Comparison of ENCODE assay signal across 8 cellular contexts in genomic region chr1:151989131-151989868, GRCh38. TPM values are rescaled to one million over a fixed set of nuclear protein-coding genes. Genes with fewer than 3 reads are reported as not detected.
DNase-seq lines count a peak whose midpoint lies in the region; ATAC-seq and TF ChIP-seq lines count a peak whose summit lies in the region.

No MANE protein-coding gene starts in this region.

- H3K9me3 ChIP-seq in SJSA1 (replicated peaks) (no peaks in the 10 kb centered on the region), muscle layer of colon (ENCODE audit: low read length) (no peaks in the 10 kb centered on the region)

- no peaks in the 10 kb centered on the region for H3K27me3 ChIP-seq in SJSA1 (replicated peaks)
- peaks cover 0 to 4% of the 10 kb centered on the region in 2 donors for H3K27me3 ChIP-seq in muscle layer of colon (ENCODE audit: control insufficient read depth in 1 of 2, insufficient read depth in 2 of 2, low read length in 2 of 2)

- peaks cover 75% of the 10 kb centered on the region for H3K4me1 ChIP-seq in SJSA1 (replicated peaks)
- H3K4me1 ChIP-seq in muscle layer of colon (ENCODE audit: insufficient read depth, low read length) = peaks cover 55% of the 10 kb centered on the region

- peak overlapping the region; percentile 1; the same call in 1 of the 2 replicates for H3K4me3 ChIP-seq in SJSA1
- H3K4me3 ChIP-seq in cardiac fibroblast (replicated peaks in 1 of 2; ENCODE audit: low read depth in 2 of 2, low read length in 2 of 2) = peak overlapping the region in 1 of 2 donors; percentile 27
- H3K4me3 ChIP-seq in muscle layer of colon (ENCODE audit: low read depth in 1 of 2, low read length in 2 of 2) = no peak overlapping the region

- H3K9ac ChIP-seq in muscle layer of colon (ENCODE audit: low read length) = no peak overlapping the region

- H3K27ac ChIP-seq in SJSA1 (peak overlapping the region; percentile 97), muscle layer of colon (ENCODE audit: low read depth, low read length) (peak overlapping the region; percentile 30)

- H3K36me3 ChIP-seq in SJSA1 (peaks cover 49% of the 10 kb centered on the region), muscle layer of colon (ENCODE audit: insufficient read depth, low read length) (peaks cover 16% of the 10 kb centered on the region)

- TF ChIP-seq CTCF in cardiac fibroblast (IDR thresholded peaks at IDR 0.05; ENCODE audit: low read depth, low read length) = no peak

- ATAC-seq in HG02571 (IDR thresholded peaks at IDR 0.05; ENCODE audit: unreplicated experiment) (no peak), HG02884 (IDR thresholded peaks at IDR 0.05; ENCODE audit: unreplicated experiment) (no peak)

- DNase-seq in EH (ENCODE audit: low read depth) (peak; percentile 89), SJSA1 (ENCODE audit: low read depth in 1 of 2, low spot score in 2 of 2) (peak; percentile 90), cardiac fibroblast (ENCODE audit: low read depth in 2 of 2) (peak; percentile 89 to 92), epidermal melanocyte (ENCODE audit: insufficient read length, low spot score) (no peak), NCI-H146 (lab: John Stamatoyannopoulos, UW) (no peak)

RNA-seq across cellular contexts. Expression of gene S100A10, which starts 4.4 kb away (rescaled TPM):
- total RNA-seq in SJSA1 (2014; rRNA removed; shearing (Covaris generic)) = 90.2 and 151 TPM in 2 replicates

RNA-seq across cellular contexts. Expression of gene S100A11, which starts 47.5 kb away (rescaled TPM):
- total RNA-seq in SJSA1 (2014; rRNA removed; shearing (Covaris generic)) = 228 and 284 TPM in 2 replicates

Comparison
In these comparisons a context has a peak if more than half of its experiments do, and no peak if none do; other contexts are left out.
1. DNase-seq: peak in EH (single experiment), SJSA1 (2 of 2) and cardiac fibroblast (2 of 2); none in epidermal melanocyte (single experiment) and NCI-H146 (single experiment).